ENCODE assay signal across 9 cellular contexts in the genomic region with DNA sequence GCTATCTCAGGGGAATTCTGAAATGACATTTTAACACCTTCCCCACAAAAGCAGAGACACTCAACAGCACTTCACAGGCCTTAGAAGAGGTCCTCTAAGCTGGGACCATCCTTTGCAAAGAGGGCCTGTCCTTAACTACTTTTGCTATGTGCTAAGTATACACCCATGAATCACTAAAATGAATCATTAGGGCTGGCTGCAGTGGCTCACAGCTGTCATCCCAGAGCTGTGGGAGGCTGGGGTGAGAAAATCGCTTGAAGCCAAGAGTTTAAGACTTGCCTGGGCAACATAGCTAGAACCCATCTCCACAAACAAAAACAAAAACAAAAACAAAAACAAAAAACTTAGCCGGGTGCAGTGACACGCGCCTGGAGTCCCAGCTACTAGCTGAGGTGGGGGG. TPM values are rescaled to one million over a fixed set of nuclear protein-coding genes. Genes with fewer than 3 reads are reported as not detected.
DNase-seq lines count a peak whose midpoint lies in the region; ATAC-seq and TF ChIP-seq lines count a peak whose summit lies in the region.
"Had no signal": no experiment of that assay in that cellular context is flagged by ENCODE, and none has a peak within 500 bp of the region (broad histone marks: within the 10 kb centered on the region; RNA-seq: fewer than 3 reads in every experiment).

No MANE protein-coding gene starts in this region.

- H3K36me3 Mint-ChIP-seq in CD8-positive, alpha-beta T cell, result peaks cover 37% of the 10 kb centered on the region

- CTCF ChIA-PET in CD8-positive, alpha-beta T cell (lab: Charles Lee), result no interaction called here

- H3K4me1 ChIP-seq in right atrium auricular region (peaks cover 0 to 6% of the 10 kb centered on the region in 2 donors), foreskin keratinocyte (peaks cover 4% of the 10 kb centered on the region)
- H3K4me1 ChIP-seq in CD8-positive, alpha-beta T cell (ENCODE audit: insufficient read depth, low read length), result no peaks in the 10 kb centered on the region
- H3K4me1 ChIP-seq: neural progenitor cell had no signal

- no peaks in the 10 kb centered on the region for H3K9me3 ChIP-seq in right atrium auricular region
- no peaks in the 10 kb centered on the region for H3K9me3 ChIP-seq in CD8-positive, alpha-beta T cell (ENCODE audit: low read length)

- ATAC-seq in left ventricle myocardium superior, result peak; percentile 56
- peak; percentile 96 for ATAC-seq in foreskin keratinocyte
- no peak for ATAC-seq in GM19467 (IDR thresholded peaks at IDR 0.05; ENCODE audit: unreplicated experiment)
- no peak for ATAC-seq in CD8-positive, alpha-beta T cell

- intact Hi-C loops in left ventricle myocardium superior (cut with micrococcal nuclease), result no loop called here
- intact Hi-C loops in CD8-positive, alpha-beta T cell (cut with DNase I, micrococcal nuclease), result no loop called here

- H3K4me1 Mint-ChIP-seq in CD8-positive, alpha-beta T cell (ENCODE audit: low read depth), result no peaks in the 10 kb centered on the region
- H3K4me1 Mint-ChIP-seq: neural progenitor cell had no signal

- H3K27me3 Mint-ChIP-seq in CD8-positive, alpha-beta T cell (ENCODE audit: low read depth), result no peaks in the 10 kb centered on the region

- POLR2A ChIA-PET in CD8-positive, alpha-beta T cell (lab: Charles Lee), result interaction anchor here (0.6 kb wide), 1 partner anchor 53 kb away, joined by 3 read pairs; no protein-coding TSS in a partner anchor

- DNase-seq in left ventricle myocardium superior (no peak), right atrium auricular region (ENCODE audit: low spot score) (no peak), SW 1271 (lab: John Stamatoyannopoulos, UW) (peak; percentile 31 to 51), foreskin keratinocyte (peak; percentile 36 to 74), superior temporal gyrus (ENCODE audit: extremely low spot score) (peak; percentile 46), DMS79 (lab: John Stamatoyannopoulos, UW) (no peak)
- no peak for DNase-seq in CD8-positive, alpha-beta T cell

- H3K4me3 ChIP-seq in right atrium auricular region, result no peak overlapping the region
- no peak overlapping the region for H3K4me3 ChIP-seq in CD8-positive, alpha-beta T cell (ENCODE audit: low read depth, low read length)
- H3K4me3 ChIP-seq: neural progenitor cell had no signal

- H3K36me3 ChIP-seq in right atrium auricular region, result peaks cover 4% of the 10 kb centered on the region
- no peaks in the 10 kb centered on the region for H3K36me3 ChIP-seq in CD8-positive, alpha-beta T cell (ENCODE audit: insufficient read depth, low read length)
- H3K36me3 ChIP-seq: neural progenitor cell had no signal

- H3K27me3 ChIP-seq in right atrium auricular region, result no peaks in the 10 kb centered on the region
- no peaks in the 10 kb centered on the region for H3K27me3 ChIP-seq in foreskin keratinocyte
- no peaks in the 10 kb centered on the region for H3K27me3 ChIP-seq in CD8-positive, alpha-beta T cell (ENCODE audit: insufficient read depth, low read length)
- H3K27me3 ChIP-seq: neural progenitor cell had no signal

- H3K9me3 Mint-ChIP-seq in CD8-positive, alpha-beta T cell, result no peaks in the 10 kb centered on the region
- H3K9me3 Mint-ChIP-seq: neural progenitor cell had no signal

- no peak overlapping the region for H3K4me3 Mint-ChIP-seq in CD8-positive, alpha-beta T cell
- H3K4me3 Mint-ChIP-seq: neural progenitor cell had no signal

- H3K27ac ChIP-seq in right atrium auricular region (no peak overlapping the region), foreskin keratinocyte (no peak overlapping the region)
- no peak overlapping the region for H3K27ac ChIP-seq in CD8-positive, alpha-beta T cell (ENCODE audit: low read depth, low read length)
- H3K27ac ChIP-seq: neural progenitor cell had no signal

- H3K27ac Mint-ChIP-seq in CD8-positive, alpha-beta T cell, result no peak overlapping the region
- H3K27ac Mint-ChIP-seq: neural progenitor cell had no signal

- TF ChIP-seq CTCF in right atrium auricular region (IDR thresholded peaks at IDR 0.05) (no peak), foreskin keratinocyte (conservative IDR thresholded peaks at IDR 0.05) (no peak)
- no peak for TF ChIP-seq CTCF in CD8-positive, alpha-beta T cell (IDR thresholded peaks at IDR 0.05)

RNA-seq across cellular contexts. Expression of a gene that starts 53.9 kb away (rescaled TPM):
- total RNA-seq in left ventricle myocardium superior (3.6 TPM), right atrium auricular region (1 to 10 TPM; 3.1 to 6.7 TPM), foreskin keratinocyte (11.3 and 12.9 TPM in 2 replicates)
- 10.1 and 10.5 TPM in 2 replicates for polyA plus RNA-seq in foreskin keratinocyte
- under 1 TPM; 0.69 to 0.87 TPM for total RNA-seq in CD8-positive, alpha-beta T cell

Comparison
In these comparisons a context has a peak if more than half of its experiments do, and no peak if none do; other contexts are left out.
1. ATAC-seq: peak in left ventricle myocardium superior (single experiment) and foreskin keratinocyte (single experiment); none in GM19467 (single experiment) and CD8-positive, alpha-beta T cell (single experiment).
2. DNase-seq: peak in SW 1271 (2 of 2), foreskin keratinocyte (2 of 2) and superior temporal gyrus (single experiment); none in left ventricle myocardium superior (single experiment), right atrium auricular region (single experiment), DMS79 (single experiment) and CD8-positive, alpha-beta T cell (0 of 7).